Comparison of ENCODE assay signal across 9 cellular contexts in the genomic region with DNA sequence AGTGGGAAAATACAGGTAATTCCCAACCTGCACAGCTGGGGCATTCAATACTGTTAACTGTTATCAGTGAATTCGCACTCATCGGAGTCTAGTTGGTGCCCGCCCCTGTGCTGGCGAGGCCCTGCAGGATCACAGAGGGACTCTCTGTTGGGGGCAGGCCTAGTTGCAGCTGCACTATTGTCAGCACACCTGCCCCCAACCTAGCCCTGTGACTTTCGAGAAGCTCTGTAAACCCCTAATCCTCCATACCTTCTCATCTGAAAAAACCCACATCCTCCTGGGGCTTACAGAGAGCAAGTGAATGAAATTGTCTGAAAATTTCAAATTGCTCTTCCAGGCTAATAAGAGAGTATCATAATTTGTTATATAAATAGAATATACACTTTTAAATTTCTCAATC.
DNase-seq lines count a peak whose midpoint lies in the region; ATAC-seq, FAIRE-seq and TF ChIP-seq lines count a peak whose summit lies in the region.
"Had no signal": no experiment of that assay in that cellular context is flagged by ENCODE, and none has a peak within 500 bp of the region (broad histone marks: within the 10 kb centered on the region; RNA-seq: fewer than 3 reads in every experiment).

No MANE protein-coding gene starts in this region.

- CTCF ChIA-PET in PC-9 (lab: Charles Lee) = no interaction called here

- peaks cover 0 to 8% of the 10 kb centered on the region in 2 donors for H3K27me3 Mint-ChIP-seq in effector memory CD8-positive, alpha-beta T cell

- H3K27me3 ChIP-seq in PC-9 (ENCODE audit: insufficient read depth, low read depth) = no peaks in the 10 kb centered on the region

- H3K4me1 Mint-ChIP-seq in effector memory CD8-positive, alpha-beta T cell (ENCODE audit: low read depth in 2 of 2) = peaks cover 0 to 13% of the 10 kb centered on the region in 2 donors

- no peak overlapping the region for H2AFZ ChIP-seq in PC-9

- no peak overlapping the region for H3K4me3 Mint-ChIP-seq in effector memory CD8-positive, alpha-beta T cell

- no peak overlapping the region for H3K27ac ChIP-seq in PC-9

- POLR2A ChIA-PET in PC-9 (lab: Charles Lee; ENCODE audit: unreplicated experiment) = no interaction called here

- H3K9me3 Mint-ChIP-seq in effector memory CD8-positive, alpha-beta T cell = no peaks in the 10 kb centered on the region

- H4K20me1 ChIP-seq in PC-9 (ENCODE audit: insufficient read depth) = no peaks in the 10 kb centered on the region

- no TSS peak for BruUV-seq in PC-9 (replicated peaks; lab: Mats Ljungman, UMichigan)

- H3K9me3 ChIP-seq in PC-9 (ENCODE audit: insufficient read depth, low read depth) = 0 out of 2 replicates have a peak, but pooled peaks cover 6% of the 10 kb centered on the region

- no peaks in the 10 kb centered on the region for H3K79me2 ChIP-seq in PC-9 (ENCODE audit: low read depth)

- no peak for TF ChIP-seq CTCF in PC-9 (conservative IDR thresholded peaks at IDR 0.05)

- no peak overlapping the region for H3K4me3 ChIP-seq in PC-9

- DNase-seq in GM18507 (ENCODE audit: extremely low spot score, insufficient read length, low read depth) (peak; percentile 25), SIG-M5 (lab: John Stamatoyannopoulos, UW) (no peak), PC-9 (no peak), mesenteric fat pad (ENCODE audit: low spot score) (no peak), DMS53 treated with DMSO at 0.1 percent for 48 hours (lab: John Stamatoyannopoulos, UW; ENCODE audit: unreplicated experiment) (no peak)
- DNase-seq in effector memory CD8-positive, alpha-beta T cell = peak in 1 of 3 experiments; percentile 6
- DNase-seq: NCI-H748 treated with DMSO at 0.1 percent for 48 hours had no signal

- H3F3A ChIP-seq in PC-9 (ENCODE audit: insufficient read depth, low read depth) = peaks cover 10% of the 10 kb centered on the region

- H3K36me3 Mint-ChIP-seq in effector memory CD8-positive, alpha-beta T cell (ENCODE audit: insufficient read depth) = no peaks in the 10 kb centered on the region

- H3K4me1 ChIP-seq in PC-9 (replicated peaks; ENCODE audit: insufficient read depth) = peaks cover 23% of the 10 kb centered on the region

- ATAC-seq in GM21447 (IDR thresholded peaks at IDR 0.05; ENCODE audit: unreplicated experiment) (peak; percentile 62), HG03460 (IDR thresholded peaks at IDR 0.05; ENCODE audit: unreplicated experiment) (peak; percentile 60)
- peak; percentile 79 for ATAC-seq in effector memory CD8-positive, alpha-beta T cell (replicated peaks)

- peak; percentile 79 for FAIRE-seq in GM18507 (lab: Jason Lieb, UNC)

- no peak overlapping the region for H3K4me2 ChIP-seq in PC-9

- peak overlapping the region in 1 of 2 donors; percentile 65 for H3K27ac Mint-ChIP-seq in effector memory CD8-positive, alpha-beta T cell

- H3K36me3 ChIP-seq in PC-9 (ENCODE audit: low read depth) = no peaks in the 10 kb centered on the region

- H3K9me2 ChIP-seq in PC-9 (ENCODE audit: insufficient read depth) = no peaks in the 10 kb centered on the region

- intact Hi-C loops in PC-9 (cut with micrococcal nuclease; ENCODE audit: unreplicated experiment) = no loop called here
